ENCODE assay signal across 1 cellular context in the genomic region with DNA sequence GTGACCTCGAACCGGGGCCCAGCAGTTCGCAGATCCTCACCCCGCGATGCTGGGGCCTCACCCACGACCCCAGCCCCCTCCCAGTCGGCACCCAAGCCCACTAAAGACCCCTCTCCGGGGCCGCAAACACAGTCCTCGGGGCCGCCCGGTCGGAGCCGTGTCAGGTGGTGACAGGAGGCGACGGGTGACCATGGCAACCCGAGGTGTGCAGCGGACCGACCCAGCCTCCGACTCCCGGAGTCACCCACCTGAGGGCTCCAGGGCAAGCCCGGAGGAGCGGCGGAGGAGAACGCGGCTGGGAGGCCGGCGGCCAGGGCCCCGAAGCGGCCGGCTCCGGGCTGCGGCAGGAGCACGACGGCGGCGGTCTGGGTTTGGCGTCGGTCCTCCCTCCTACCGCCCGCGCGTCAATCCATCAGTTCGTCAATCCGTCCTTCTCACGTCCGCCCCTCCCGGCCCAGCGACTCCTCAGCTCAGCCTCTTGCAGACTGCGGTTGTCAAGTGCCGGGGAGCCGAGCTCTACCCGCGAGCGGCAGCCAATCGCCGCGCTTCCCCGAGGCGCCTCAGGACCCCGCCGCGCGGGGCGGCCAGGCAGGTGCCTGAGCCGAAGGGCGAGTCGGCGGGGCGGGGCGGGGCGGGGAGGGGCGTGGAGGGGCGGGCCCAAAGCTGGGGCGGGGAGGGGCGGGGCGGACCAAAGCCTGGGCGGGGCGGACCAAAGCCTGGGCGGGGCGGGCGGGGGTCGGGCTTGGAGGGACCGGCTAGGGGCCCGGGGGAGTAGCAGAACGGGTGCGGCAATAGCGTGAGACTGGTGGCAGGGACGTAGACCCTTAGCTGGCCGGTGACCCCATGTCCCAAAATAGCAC.
TF ChIP-seq lines count a peak whose summit lies in the region.

A gene (minus strand): TSS at position 489 of the 860 bp plus-strand sequence. CDS start 18,590 bp downstream, outside the sequence.

TF ChIP-seq in K562, 482 proteins besides CTCF, POLR2A, EP300 and RAD21 (continued from another document and continues in another):
- TF ChIP-seq, protein P1, sequence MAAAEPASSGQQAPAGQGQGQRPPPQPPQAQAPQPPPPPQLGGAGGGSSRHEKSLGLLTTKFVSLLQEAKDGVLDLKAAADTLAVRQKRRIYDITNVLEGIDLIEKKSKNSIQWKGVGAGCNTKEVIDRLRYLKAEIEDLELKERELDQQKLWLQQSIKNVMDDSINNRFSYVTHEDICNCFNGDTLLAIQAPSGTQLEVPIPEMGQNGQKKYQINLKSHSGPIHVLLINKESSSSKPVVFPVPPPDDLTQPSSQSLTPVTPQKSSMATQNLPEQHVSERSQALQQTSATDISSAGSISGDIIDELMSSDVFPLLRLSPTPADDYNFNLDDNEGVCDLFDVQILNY (CRISPR knock-in tag; IDR thresholded peaks at IDR 0.05), result no peak
- TF ChIP-seq, protein P2, sequence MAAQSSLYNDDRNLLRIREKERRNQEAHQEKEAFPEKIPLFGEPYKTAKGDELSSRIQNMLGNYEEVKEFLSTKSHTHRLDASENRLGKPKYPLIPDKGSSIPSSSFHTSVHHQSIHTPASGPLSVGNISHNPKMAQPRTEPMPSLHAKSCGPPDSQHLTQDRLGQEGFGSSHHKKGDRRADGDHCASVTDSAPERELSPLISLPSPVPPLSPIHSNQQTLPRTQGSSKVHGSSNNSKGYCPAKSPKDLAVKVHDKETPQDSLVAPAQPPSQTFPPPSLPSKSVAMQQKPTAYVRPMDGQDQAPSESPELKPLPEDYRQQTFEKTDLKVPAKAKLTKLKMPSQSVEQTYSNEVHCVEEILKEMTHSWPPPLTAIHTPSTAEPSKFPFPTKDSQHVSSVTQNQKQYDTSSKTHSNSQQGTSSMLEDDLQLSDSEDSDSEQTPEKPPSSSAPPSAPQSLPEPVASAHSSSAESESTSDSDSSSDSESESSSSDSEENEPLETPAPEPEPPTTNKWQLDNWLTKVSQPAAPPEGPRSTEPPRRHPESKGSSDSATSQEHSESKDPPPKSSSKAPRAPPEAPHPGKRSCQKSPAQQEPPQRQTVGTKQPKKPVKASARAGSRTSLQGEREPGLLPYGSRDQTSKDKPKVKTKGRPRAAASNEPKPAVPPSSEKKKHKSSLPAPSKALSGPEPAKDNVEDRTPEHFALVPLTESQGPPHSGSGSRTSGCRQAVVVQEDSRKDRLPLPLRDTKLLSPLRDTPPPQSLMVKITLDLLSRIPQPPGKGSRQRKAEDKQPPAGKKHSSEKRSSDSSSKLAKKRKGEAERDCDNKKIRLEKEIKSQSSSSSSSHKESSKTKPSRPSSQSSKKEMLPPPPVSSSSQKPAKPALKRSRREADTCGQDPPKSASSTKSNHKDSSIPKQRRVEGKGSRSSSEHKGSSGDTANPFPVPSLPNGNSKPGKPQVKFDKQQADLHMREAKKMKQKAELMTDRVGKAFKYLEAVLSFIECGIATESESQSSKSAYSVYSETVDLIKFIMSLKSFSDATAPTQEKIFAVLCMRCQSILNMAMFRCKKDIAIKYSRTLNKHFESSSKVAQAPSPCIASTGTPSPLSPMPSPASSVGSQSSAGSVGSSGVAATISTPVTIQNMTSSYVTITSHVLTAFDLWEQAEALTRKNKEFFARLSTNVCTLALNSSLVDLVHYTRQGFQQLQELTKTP (IDR thresholded peaks at IDR 0.05; ENCODE audit: low read depth in 1 of 2, partially characterized antibody in 2 of 2), result no peak
- TF ChIP-seq GTF2E2 (tag; IDR thresholded peaks at IDR 0.05), result no peak
- no peak for TF ChIP-seq ELF4 (CRISPR knock-in tag; IDR thresholded peaks at IDR 0.05)
- TF ChIP-seq C11orf30 (IDR thresholded peaks at IDR 0.05; ENCODE audit: low read depth), result no peak
- TF ChIP-seq, protein P3, sequence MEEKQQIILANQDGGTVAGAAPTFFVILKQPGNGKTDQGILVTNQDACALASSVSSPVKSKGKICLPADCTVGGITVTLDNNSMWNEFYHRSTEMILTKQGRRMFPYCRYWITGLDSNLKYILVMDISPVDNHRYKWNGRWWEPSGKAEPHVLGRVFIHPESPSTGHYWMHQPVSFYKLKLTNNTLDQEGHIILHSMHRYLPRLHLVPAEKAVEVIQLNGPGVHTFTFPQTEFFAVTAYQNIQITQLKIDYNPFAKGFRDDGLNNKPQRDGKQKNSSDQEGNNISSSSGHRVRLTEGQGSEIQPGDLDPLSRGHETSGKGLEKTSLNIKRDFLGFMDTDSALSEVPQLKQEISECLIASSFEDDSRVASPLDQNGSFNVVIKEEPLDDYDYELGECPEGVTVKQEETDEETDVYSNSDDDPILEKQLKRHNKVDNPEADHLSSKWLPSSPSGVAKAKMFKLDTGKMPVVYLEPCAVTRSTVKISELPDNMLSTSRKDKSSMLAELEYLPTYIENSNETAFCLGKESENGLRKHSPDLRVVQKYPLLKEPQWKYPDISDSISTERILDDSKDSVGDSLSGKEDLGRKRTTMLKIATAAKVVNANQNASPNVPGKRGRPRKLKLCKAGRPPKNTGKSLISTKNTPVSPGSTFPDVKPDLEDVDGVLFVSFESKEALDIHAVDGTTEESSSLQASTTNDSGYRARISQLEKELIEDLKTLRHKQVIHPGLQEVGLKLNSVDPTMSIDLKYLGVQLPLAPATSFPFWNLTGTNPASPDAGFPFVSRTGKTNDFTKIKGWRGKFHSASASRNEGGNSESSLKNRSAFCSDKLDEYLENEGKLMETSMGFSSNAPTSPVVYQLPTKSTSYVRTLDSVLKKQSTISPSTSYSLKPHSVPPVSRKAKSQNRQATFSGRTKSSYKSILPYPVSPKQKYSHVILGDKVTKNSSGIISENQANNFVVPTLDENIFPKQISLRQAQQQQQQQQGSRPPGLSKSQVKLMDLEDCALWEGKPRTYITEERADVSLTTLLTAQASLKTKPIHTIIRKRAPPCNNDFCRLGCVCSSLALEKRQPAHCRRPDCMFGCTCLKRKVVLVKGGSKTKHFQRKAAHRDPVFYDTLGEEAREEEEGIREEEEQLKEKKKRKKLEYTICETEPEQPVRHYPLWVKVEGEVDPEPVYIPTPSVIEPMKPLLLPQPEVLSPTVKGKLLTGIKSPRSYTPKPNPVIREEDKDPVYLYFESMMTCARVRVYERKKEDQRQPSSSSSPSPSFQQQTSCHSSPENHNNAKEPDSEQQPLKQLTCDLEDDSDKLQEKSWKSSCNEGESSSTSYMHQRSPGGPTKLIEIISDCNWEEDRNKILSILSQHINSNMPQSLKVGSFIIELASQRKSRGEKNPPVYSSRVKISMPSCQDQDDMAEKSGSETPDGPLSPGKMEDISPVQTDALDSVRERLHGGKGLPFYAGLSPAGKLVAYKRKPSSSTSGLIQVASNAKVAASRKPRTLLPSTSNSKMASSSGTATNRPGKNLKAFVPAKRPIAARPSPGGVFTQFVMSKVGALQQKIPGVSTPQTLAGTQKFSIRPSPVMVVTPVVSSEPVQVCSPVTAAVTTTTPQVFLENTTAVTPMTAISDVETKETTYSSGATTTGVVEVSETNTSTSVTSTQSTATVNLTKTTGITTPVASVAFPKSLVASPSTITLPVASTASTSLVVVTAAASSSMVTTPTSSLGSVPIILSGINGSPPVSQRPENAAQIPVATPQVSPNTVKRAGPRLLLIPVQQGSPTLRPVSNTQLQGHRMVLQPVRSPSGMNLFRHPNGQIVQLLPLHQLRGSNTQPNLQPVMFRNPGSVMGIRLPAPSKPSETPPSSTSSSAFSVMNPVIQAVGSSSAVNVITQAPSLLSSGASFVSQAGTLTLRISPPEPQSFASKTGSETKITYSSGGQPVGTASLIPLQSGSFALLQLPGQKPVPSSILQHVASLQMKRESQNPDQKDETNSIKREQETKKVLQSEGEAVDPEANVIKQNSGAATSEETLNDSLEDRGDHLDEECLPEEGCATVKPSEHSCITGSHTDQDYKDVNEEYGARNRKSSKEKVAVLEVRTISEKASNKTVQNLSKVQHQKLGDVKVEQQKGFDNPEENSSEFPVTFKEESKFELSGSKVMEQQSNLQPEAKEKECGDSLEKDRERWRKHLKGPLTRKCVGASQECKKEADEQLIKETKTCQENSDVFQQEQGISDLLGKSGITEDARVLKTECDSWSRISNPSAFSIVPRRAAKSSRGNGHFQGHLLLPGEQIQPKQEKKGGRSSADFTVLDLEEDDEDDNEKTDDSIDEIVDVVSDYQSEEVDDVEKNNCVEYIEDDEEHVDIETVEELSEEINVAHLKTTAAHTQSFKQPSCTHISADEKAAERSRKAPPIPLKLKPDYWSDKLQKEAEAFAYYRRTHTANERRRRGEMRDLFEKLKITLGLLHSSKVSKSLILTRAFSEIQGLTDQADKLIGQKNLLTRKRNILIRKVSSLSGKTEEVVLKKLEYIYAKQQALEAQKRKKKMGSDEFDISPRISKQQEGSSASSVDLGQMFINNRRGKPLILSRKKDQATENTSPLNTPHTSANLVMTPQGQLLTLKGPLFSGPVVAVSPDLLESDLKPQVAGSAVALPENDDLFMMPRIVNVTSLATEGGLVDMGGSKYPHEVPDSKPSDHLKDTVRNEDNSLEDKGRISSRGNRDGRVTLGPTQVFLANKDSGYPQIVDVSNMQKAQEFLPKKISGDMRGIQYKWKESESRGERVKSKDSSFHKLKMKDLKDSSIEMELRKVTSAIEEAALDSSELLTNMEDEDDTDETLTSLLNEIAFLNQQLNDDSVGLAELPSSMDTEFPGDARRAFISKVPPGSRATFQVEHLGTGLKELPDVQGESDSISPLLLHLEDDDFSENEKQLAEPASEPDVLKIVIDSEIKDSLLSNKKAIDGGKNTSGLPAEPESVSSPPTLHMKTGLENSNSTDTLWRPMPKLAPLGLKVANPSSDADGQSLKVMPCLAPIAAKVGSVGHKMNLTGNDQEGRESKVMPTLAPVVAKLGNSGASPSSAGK (IDR thresholded peaks at IDR 0.05), result no peak
- TF ChIP-seq ZNF699 (CRISPR knock-in tag; IDR thresholded peaks at IDR 0.05; ENCODE audit: insufficient replicate concordance), result no peak
- no peak for TF ChIP-seq MED1 (CRISPR knock-in tag; IDR thresholded peaks at IDR 0.05; ENCODE audit: borderline replicate concordance)
- TF ChIP-seq, protein P4, sequence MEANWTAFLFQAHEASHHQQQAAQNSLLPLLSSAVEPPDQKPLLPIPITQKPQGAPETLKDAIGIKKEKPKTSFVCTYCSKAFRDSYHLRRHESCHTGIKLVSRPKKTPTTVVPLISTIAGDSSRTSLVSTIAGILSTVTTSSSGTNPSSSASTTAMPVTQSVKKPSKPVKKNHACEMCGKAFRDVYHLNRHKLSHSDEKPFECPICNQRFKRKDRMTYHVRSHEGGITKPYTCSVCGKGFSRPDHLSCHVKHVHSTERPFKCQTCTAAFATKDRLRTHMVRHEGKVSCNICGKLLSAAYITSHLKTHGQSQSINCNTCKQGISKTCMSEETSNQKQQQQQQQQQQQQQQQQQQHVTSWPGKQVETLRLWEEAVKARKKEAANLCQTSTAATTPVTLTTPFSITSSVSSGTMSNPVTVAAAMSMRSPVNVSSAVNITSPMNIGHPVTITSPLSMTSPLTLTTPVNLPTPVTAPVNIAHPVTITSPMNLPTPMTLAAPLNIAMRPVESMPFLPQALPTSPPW (CRISPR knock-in tag; IDR thresholded peaks at IDR 0.05), result peak; percentile 94
- TF ChIP-seq CCAR2 (IDR thresholded peaks at IDR 0.05; ENCODE audit: low read depth, low read length), result no peak
- TF ChIP-seq, protein P5, sequence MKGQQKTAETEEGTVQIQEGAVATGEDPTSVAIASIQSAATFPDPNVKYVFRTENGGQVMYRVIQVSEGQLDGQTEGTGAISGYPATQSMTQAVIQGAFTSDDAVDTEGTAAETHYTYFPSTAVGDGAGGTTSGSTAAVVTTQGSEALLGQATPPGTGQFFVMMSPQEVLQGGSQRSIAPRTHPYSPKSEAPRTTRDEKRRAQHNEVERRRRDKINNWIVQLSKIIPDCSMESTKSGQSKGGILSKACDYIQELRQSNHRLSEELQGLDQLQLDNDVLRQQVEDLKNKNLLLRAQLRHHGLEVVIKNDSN (CRISPR knock-in tag; IDR thresholded peaks at IDR 0.05), result peak; percentile 53
- TF ChIP-seq, protein P6, sequence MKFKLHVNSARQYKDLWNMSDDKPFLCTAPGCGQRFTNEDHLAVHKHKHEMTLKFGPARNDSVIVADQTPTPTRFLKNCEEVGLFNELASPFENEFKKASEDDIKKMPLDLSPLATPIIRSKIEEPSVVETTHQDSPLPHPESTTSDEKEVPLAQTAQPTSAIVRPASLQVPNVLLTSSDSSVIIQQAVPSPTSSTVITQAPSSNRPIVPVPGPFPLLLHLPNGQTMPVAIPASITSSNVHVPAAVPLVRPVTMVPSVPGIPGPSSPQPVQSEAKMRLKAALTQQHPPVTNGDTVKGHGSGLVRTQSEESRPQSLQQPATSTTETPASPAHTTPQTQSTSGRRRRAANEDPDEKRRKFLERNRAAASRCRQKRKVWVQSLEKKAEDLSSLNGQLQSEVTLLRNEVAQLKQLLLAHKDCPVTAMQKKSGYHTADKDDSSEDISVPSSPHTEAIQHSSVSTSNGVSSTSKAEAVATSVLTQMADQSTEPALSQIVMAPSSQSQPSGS (CRISPR knock-in tag; IDR thresholded peaks at IDR 0.05), result no peak
- no peak for TF ChIP-seq STAG1 (CRISPR knock-in tag; IDR thresholded peaks at IDR 0.05; ENCODE audit: borderline replicate concordance)
- no peak for TF ChIP-seq ZNF76 (CRISPR knock-in tag; IDR thresholded peaks at IDR 0.05; ENCODE audit: borderline replicate concordance)
- no peak for TF ChIP-seq ZNF431 (CRISPR knock-in tag; IDR thresholded peaks at IDR 0.05)
- peak; percentile 75 for TF ChIP-seq CBX5 (IDR thresholded peaks at IDR 0.05; ENCODE audit: borderline replicate concordance, low read depth)
- TF ChIP-seq, protein P7, sequence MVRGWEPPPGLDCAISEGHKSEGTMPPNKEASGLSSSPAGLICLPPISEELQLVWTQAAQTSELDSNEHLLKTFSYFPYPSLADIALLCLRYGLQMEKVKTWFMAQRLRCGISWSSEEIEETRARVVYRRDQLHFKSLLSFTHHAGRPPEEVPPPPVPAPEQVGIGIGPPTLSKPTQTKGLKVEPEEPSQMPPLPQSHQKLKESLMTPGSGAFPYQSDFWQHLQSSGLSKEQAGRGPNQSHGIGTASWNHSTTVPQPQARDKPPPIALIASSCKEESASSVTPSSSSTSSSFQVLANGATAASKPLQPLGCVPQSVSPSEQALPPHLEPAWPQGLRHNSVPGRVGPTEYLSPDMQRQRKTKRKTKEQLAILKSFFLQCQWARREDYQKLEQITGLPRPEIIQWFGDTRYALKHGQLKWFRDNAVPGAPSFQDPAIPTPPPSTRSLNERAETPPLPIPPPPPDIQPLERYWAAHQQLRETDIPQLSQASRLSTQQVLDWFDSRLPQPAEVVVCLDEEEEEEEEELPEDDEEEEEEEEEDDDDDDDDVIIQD (CRISPR knock-in tag; IDR thresholded peaks at IDR 0.05), result no peak
- no peak for TF ChIP-seq GABPA (tag; conservative IDR thresholded peaks at IDR 0.05; ENCODE audit: low read depth)
- TF ChIP-seq CBFA2T3 (IDR thresholded peaks at IDR 0.05), result no peak
- TF ChIP-seq CBX3 (IDR thresholded peaks at IDR 0.05; ENCODE audit: borderline replicate concordance in 1 of 2, low read length in 2 of 2), result peak in 1 of 2 experiments; percentile 79; a peak in 1 of 3 replicates
- no peak for TF ChIP-seq BACH1 (tag; IDR thresholded peaks at IDR 0.05)
- TF ChIP-seq SIX5 (IDR thresholded peaks at IDR 0.05; ENCODE audit: borderline replicate concordance in 1 of 2, insufficient read depth in 1 of 2, low read depth in 1 of 2, low read length in 2 of 2), result no peak
